In genomic region chr14:68936980-68937379, GRCh38 we compare ENCODE assay signal across 12 cellular contexts. TPM values are rescaled to one million over a fixed set of nuclear protein-coding genes. Genes with fewer than 3 reads are reported as not detected.
DNase-seq lines count a peak whose midpoint lies in the region; ATAC-seq, FAIRE-seq and TF ChIP-seq lines count a peak whose summit lies in the region.
"Had no signal": no experiment of that assay in that cellular context is flagged by ENCODE, and none has a peak within 500 bp of the region (broad histone marks: within the 10 kb centered on the region; RNA-seq: fewer than 3 reads in every experiment).

No MANE protein-coding gene starts in this region.

- H3K23me2 ChIP-seq in H9 (ENCODE audit: insufficient read length, low read depth, low read length, poor library complexity, severe bottlenecking): no peaks in the 10 kb centered on the region

- no peak for TF ChIP-seq RAD21 in K562 (CRISPR knock-in tag; conservative IDR thresholded peaks at IDR 0.05 in 1 of 2, IDR thresholded peaks at IDR 0.05 in 1 of 2)

- no peak overlapping the region for H4K8ac ChIP-seq in H9 (replicated peaks; ENCODE audit: insufficient read length, low read depth, low read length)

- no peak overlapping the region for H3K4me3 Mint-ChIP-seq in H9
- H3K4me3 Mint-ChIP-seq: activated T-helper 17 cell treated with anti-CD3 and anti-CD28 coated beads, Interleukin-2, amount 50 U/mL, for 72 hours had no signal

- FAIRE-seq in K562 (lab: Jason Lieb, UNC): no peak

- DNase-seq in H9: no peak
- DNase-seq in K562 (ENCODE audit: extremely low read depth in 1 of 4, low spot score in 3 of 4): no peak
- no peak for DNase-seq in suprapubic skin (ENCODE audit: low spot score in 2 of 2)
- no peak for DNase-seq in NCI-H146 treated with DMSO at 0.1 percent for 48 hours (lab: John Stamatoyannopoulos, UW; ENCODE audit: unreplicated experiment)
- DNase-seq in NCI-H345 treated with DMSO at 0.1 percent for 48 hours (lab: John Stamatoyannopoulos, UW; ENCODE audit: unreplicated experiment): no peak
- no peak for DNase-seq in midbrain (lab: John Stamatoyannopoulos, UW)
- DNase-seq: central memory CD4-positive, alpha-beta T cell; COR-L47; naive B cell; NCI-H1930 had no signal

- H3T11ph ChIP-seq in H9 (ENCODE audit: low read length): no peak overlapping the region

- TF ChIP-seq CTCF in H9 (conservative IDR thresholded peaks at IDR 0.05) (no peak), K562 (IDR thresholded peaks at IDR 0.05 in 2 of 3, conservative IDR thresholded peaks at IDR 0.05 in 1 of 3; ENCODE audit: insufficient read depth in 2 of 3, low read depth in 1 of 3, low read length in 3 of 3) (no peak), suprapubic skin (IDR thresholded peaks at IDR 0.05) (no peak)

- no peak overlapping the region for H3K23ac ChIP-seq in H9 (ENCODE audit: insufficient read length, low read depth, low read length)

- no peak overlapping the region for H3K14ac ChIP-seq in H9 (ENCODE audit: insufficient read depth, low read length)

- no peak overlapping the region for H2BK20ac ChIP-seq in H9 (ENCODE audit: low read depth, low read length, poor library complexity, severe bottlenecking)

- peaks cover 7% of the 10 kb centered on the region for H3K79me1 ChIP-seq in H9 (ENCODE audit: insufficient read depth, low read depth, low read length, poor library complexity, severe bottlenecking)

- H3K27ac ChIP-seq in H9 (ENCODE audit: insufficient read length, low read depth, low read length) (no peak overlapping the region), K562 (ENCODE audit: extremely low read depth, low read depth, low read length) (no peak overlapping the region), mucosa of rectum (ENCODE audit: low read depth in 2 of 2, low read length in 2 of 2) (peak overlapping the region; percentile 67 to 92), suprapubic skin (peak overlapping the region; percentile 72)

- peaks cover 64 to 83% of the 10 kb centered on the region in 2 experiments for H3K4me1 Mint-ChIP-seq in H9
- H3K4me1 Mint-ChIP-seq: naive B cell had no signal

- H3K4me3 ChIP-seq in K562 (no peak overlapping the region), mucosa of rectum (ENCODE audit: low read length in 2 of 2) (no peak overlapping the region), suprapubic skin (no peak overlapping the region)

- CTCF ChIA-PET in K562 (lab: Yijun Ruan, JAX; ENCODE audit: low intra/inter-chr PET ratio): no interaction called here

- H2AFZ ChIP-seq in H9 (ENCODE audit: low read length) (no peak overlapping the region), K562 (ENCODE audit: low read depth, low read length) (no peak overlapping the region)

- no peaks in the 10 kb centered on the region for H3K9me3 Mint-ChIP-seq in H9
- H3K9me3 Mint-ChIP-seq: activated T-helper 17 cell treated with anti-CD3 and anti-CD28 coated beads, Interleukin-2, amount 50 U/mL, for 72 hours; naive B cell had no signal

- H2BK120ac ChIP-seq in H9 (ENCODE audit: low read depth, low read length, poor library complexity, severe bottlenecking): no peak overlapping the region

- peaks cover 32% of the 10 kb centered on the region for H3K79me2 ChIP-seq in H9 (ENCODE audit: insufficient read depth, low read length)
- peaks cover 10% of the 10 kb centered on the region for H3K79me2 ChIP-seq in K562 (ENCODE audit: control insufficient read depth, insufficient read depth, low read length)

- BruUV-seq in K562 (replicated peaks; lab: Mats Ljungman, UMichigan): no TSS peak

- no peak overlapping the region for H2BK5ac ChIP-seq in H9 (ENCODE audit: insufficient read length, low read length)

- H2AK5ac ChIP-seq in H9 (ENCODE audit: insufficient read length, low read length): no peak overlapping the region

- H4K5ac ChIP-seq in H9 (ENCODE audit: insufficient read length, low read depth, low read length): no peak overlapping the region

- no CpG with 5 or more reads among the region's 2 CpGs for WGBS in H9 (ENCODE audit: extremely low coverage, insufficient read length, low lambda C conversion rate)
- WGBS in K562 (ENCODE audit: insufficient coverage, low coverage, missing lambda C conversion rate): 100% methylated on average over 1 of the region's 2 CpGs
- 82% methylated on average over 2 of the region's 2 CpGs for WGBS in suprapubic skin

- no peak overlapping the region for H3K4ac ChIP-seq in H9 (ENCODE audit: low read depth, low read length)

- H3K18ac ChIP-seq in H9 (ENCODE audit: insufficient read length, low read depth, low read length): no peak overlapping the region

- H3K36me3 ChIP-seq in K562 (ENCODE audit: control insufficient read depth, insufficient read depth, low read length) (no peaks in the 10 kb centered on the region; the same call in 2 of the 3 replicates), mucosa of rectum (ENCODE audit: control insufficient read depth in 2 of 2, insufficient read depth in 2 of 2, low read length in 2 of 2) (no peaks in the 10 kb centered on the region), suprapubic skin (no peaks in the 10 kb centered on the region)

- intact Hi-C loops in K562 (cut with micrococcal nuclease): no loop called here

- no peak for TF ChIP-seq POLR2A in K562 (conservative IDR thresholded peaks at IDR 0.05)
- TF ChIP-seq POLR2A in suprapubic skin (IDR thresholded peaks at IDR 0.05): no peak

- in situ Hi-C loops in K562 (cut with MboI): no loop called here

- H3K27me3 Mint-ChIP-seq in H9 (ENCODE audit: low read depth): no peaks in the 10 kb centered on the region
- H3K27me3 Mint-ChIP-seq: activated T-helper 17 cell treated with anti-CD3 and anti-CD28 coated beads, Interleukin-2, amount 50 U/mL, for 72 hours; naive B cell had no signal

- ATAC-seq in K562: no peak
- ATAC-seq: activated T-helper 17 cell treated with anti-CD3 and anti-CD28 coated beads, Interleukin-2, amount 50 U/mL, for 72 hours had no signal

- H4K91ac ChIP-seq in H9 (ENCODE audit: insufficient read length, low read depth, low read length): no peak overlapping the region

- H3K4me1 ChIP-seq in H9 (ENCODE audit: insufficient read depth, low read length) (peaks cover 5% of the 10 kb centered on the region; the same call in 1 of the 2 replicates), K562 (replicated peaks in 1 of 2; ENCODE audit: control insufficient read depth in 2 of 2, insufficient read depth in 2 of 2, low read length in 2 of 2) (peaks cover 7 to 12% of the 10 kb centered on the region in 2 experiments; a peak in 4 of 5 replicates), mucosa of rectum (ENCODE audit: control insufficient read depth in 2 of 2, insufficient read depth in 2 of 2, low read length in 2 of 2) (peaks cover 42 to 47% of the 10 kb centered on the region in 2 donors), suprapubic skin (peaks cover 74% of the 10 kb centered on the region)

- H3K36me3 Mint-ChIP-seq in H9 (ENCODE audit: insufficient read depth in 1 of 3, low read depth in 3 of 3): peaks cover 0 to 9% (median 1%) of the 10 kb centered on the region in 3 experiments; a peak in 3 of 7 replicates
- H3K36me3 Mint-ChIP-seq: naive B cell had no signal

- H3K9me1 ChIP-seq in K562 (ENCODE audit: control insufficient read depth, insufficient read depth, low read length): peaks cover 4% of the 10 kb centered on the region

- H2BK12ac ChIP-seq in H9 (ENCODE audit: insufficient read length, low read depth, low read length): no peak overlapping the region

- no peaks in the 10 kb centered on the region for H4K20me1 ChIP-seq in H9 (ENCODE audit: control insufficient read depth, insufficient read depth, insufficient read length)
- peaks cover 44% of the 10 kb centered on the region for H4K20me1 ChIP-seq in K562 (replicated peaks; ENCODE audit: control insufficient read depth, insufficient read depth, low read length)

- H3K4me2 ChIP-seq in H9 (ENCODE audit: insufficient read depth, insufficient read length, low read length): no peak overlapping the region
- H3K4me2 ChIP-seq in K562 (ENCODE audit: insufficient read depth, low read length): no peak overlapping the region

- H2BK15ac ChIP-seq in H9 (ENCODE audit: low read depth, low read length): no peak overlapping the region

- H3K9me3 ChIP-seq in H9 (ENCODE audit: control insufficient read depth, low read depth, low read length) (no peaks in the 10 kb centered on the region), K562 (replicated peaks; ENCODE audit: control insufficient read depth, insufficient read depth, low read depth, low read length) (no peaks in the 10 kb centered on the region), mucosa of rectum (ENCODE audit: control insufficient read depth in 2 of 2, low read length in 2 of 2) (no peaks in the 10 kb centered on the region), suprapubic skin (no peaks in the 10 kb centered on the region)

- no peak overlapping the region for H3K56ac ChIP-seq in H9 (ENCODE audit: insufficient read length, low read depth, low read length)

- peak overlapping the region in 2 of 3 experiments; percentile 24 to 39; a peak in 4 of 7 replicates for H3K27ac Mint-ChIP-seq in H9
- H3K27ac Mint-ChIP-seq: activated T-helper 17 cell treated with anti-CD3 and anti-CD28 coated beads, Interleukin-2, amount 50 U/mL, for 72 hours; naive B cell had no signal

- no peak overlapping the region for H3K9ac ChIP-seq in H9 (ENCODE audit: extremely low read depth, insufficient read length, low read length)
- H3K9ac ChIP-seq in K562 (ENCODE audit: insufficient read depth in 1 of 2, low read depth in 2 of 2, low read length in 2 of 2): no peak overlapping the region
- no peak overlapping the region for H3K9ac ChIP-seq in mucosa of rectum (ENCODE audit: low read depth in 1 of 2, low read length in 2 of 2)

- POLR2A ChIA-PET in K562 (lab: Yijun Ruan, JAX): no interaction called here

- TF ChIP-seq EP300 in K562 (IDR thresholded peaks at IDR 0.05; ENCODE audit: low read length) (no peak), suprapubic skin (IDR thresholded peaks at IDR 0.05) (no peak)

- H3K27me3 ChIP-seq in H9 (ENCODE audit: insufficient read depth, low read length): no peaks in the 10 kb centered on the region
- no peaks in the 10 kb centered on the region for H3K27me3 ChIP-seq in K562 (ENCODE audit: control insufficient read depth in 2 of 2, insufficient read depth in 2 of 2, low read length in 2 of 2)
- H3K27me3 ChIP-seq in mucosa of rectum (ENCODE audit: control insufficient read depth in 2 of 2, insufficient read depth in 2 of 2, low read length in 2 of 2): no peaks in the 10 kb centered on the region
- no peaks in the 10 kb centered on the region for H3K27me3 ChIP-seq in suprapubic skin

RNA-seq across cellular contexts. Expression of gene ACTN1, which starts 42.1 kb away (rescaled TPM):
- 218 and 219 TPM in 2 replicates for total RNA-seq in H9 (2021)
- total RNA-seq in K562 (2011; cell fraction: chromatin; rRNA removed; ENCODE audit: low replicate concordance): 54.6 and 92.3 TPM in 2 replicates
- total RNA-seq in K562 (2011; cell fraction: nucleolus; rRNA removed): 49.7 and 53.4 TPM in 2 replicates
- total RNA-seq in K562 (2011; cell fraction: nucleoplasm; rRNA removed): 46.1 and 65.6 TPM in 2 replicates
- 42.5 and 47.3 TPM in 2 replicates for total RNA-seq in K562 (2014; rRNA removed)
- 15.9 and 16.8 TPM in 2 replicates for total RNA-seq in K562 (2014; rRNA removed; fragmentation: Illumina TruSeq; extraction: Trizol)
- total RNA-seq in K562 (2015; rRNA removed; fragmentation: Illumina TruSeq; extraction: Trizol): 26.1 and 26.8 TPM in 2 replicates
- total RNA-seq in K562 (2021): 62.3 and 67.7 TPM in 2 replicates
- polyA plus RNA-seq in K562 (2011; rRNA removed): 37.3 and 44.7 TPM in 2 replicates
- 33.0 and 71.5 TPM in 2 replicates for polyA plus RNA-seq in K562 (2011; cell fraction: cytosol; rRNA removed)
- polyA plus RNA-seq in K562 (2011; cell fraction: nucleus; rRNA removed): 38.8 and 47.1 TPM in 2 replicates
- 63.9 and 83.3 TPM in 2 replicates for polyA plus RNA-seq in K562 (2012)
- polyA plus RNA-seq in K562 (2014; fragmentation: Illumina TruSeq; extraction: Trizol): 56.9 and 59.2 TPM in 2 replicates
- polyA plus RNA-seq in K562 (2014; fragmentation: Nextera tagmentation; extraction: Ambion mirVana): 1 to 10 TPM; 2.2 to 5.6 TPM
- polyA plus RNA-seq in K562 (2014; rRNA removed): 30.8 and 34.5 TPM in 2 replicates
- polyA minus RNA-seq in K562 (2011; rRNA and poly(A)+ RNA removed): 50.7 and 52.2 TPM in 2 replicates
- polyA minus RNA-seq in K562 (2011; cell fraction: cytosol; rRNA and poly(A)+ RNA removed): 66.1 and 73.5 TPM in 2 replicates
- polyA minus RNA-seq in K562 (2011; cell fraction: nucleus; rRNA and poly(A)+ RNA removed): 25.3 and 32.7 TPM in 2 replicates
- 100 to 1,000 TPM in 2 of 4 donors, 10 to 100 TPM in 2; 76.8 to 117 (median 94.0) TPM for total RNA-seq in suprapubic skin

Comparison
In these comparisons a context has a peak if more than half of its experiments do, and no peak if none do; other contexts are left out.
1. H3K27ac ChIP-seq: peak in mucosa of rectum (2 of 2) and suprapubic skin (single experiment); none in H9 (single experiment) and K562 (single experiment).